In genomic region chr6:28141500-28142329, GRCh38 we compare ENCODE assay signal across 8 cellular contexts. TPM values are rescaled to one million over a fixed set of nuclear protein-coding genes. Genes with fewer than 3 reads are reported as not detected.
DNase-seq lines count a peak whose midpoint lies in the region; ATAC-seq and TF ChIP-seq lines count a peak whose summit lies in the region.

Gene ZKSCAN8, plus strand, starts transcription at chr6:28141883. Its CDS starts 6,525 bp downstream, at chr6:28148408.

- POLR2A ChIA-PET in A673 (lab: Charles Lee; ENCODE audit: low non-redundant PET), result interaction anchor here (0.6 kb wide), 2 partner anchors 112 to 211 kb away, joined by 4 to 7 read pairs; no protein-coding TSS in a partner anchor

- peaks cover 14% of the 10 kb centered on the region for H3K4me1 ChIP-seq in A673 (ENCODE audit: insufficient read depth, low read length, poor library complexity, severe bottlenecking)
- no peaks in the 10 kb centered on the region; the same call in 1 of the 2 replicates for H3K4me1 ChIP-seq in iPS DF 6.9 (ENCODE audit: control insufficient read depth, insufficient read depth, low read length)
- peaks cover 15 to 25% of the 10 kb centered on the region in 2 donors for H3K4me1 ChIP-seq in gastrocnemius medialis

- H3K27ac ChIP-seq in A673 (ENCODE audit: low read depth, low read length, poor library complexity, severe bottlenecking), result peak within 1 kb of the TSS; percentile 72
- peak within 1 kb of the TSS; percentile 71 for H3K27ac ChIP-seq in brain microvascular endothelial cell
- H3K27ac ChIP-seq in iPS DF 6.9 (ENCODE audit: low read length), result no peak within 1 kb of the TSS
- peak within 1 kb of the TSS; percentile 69 to 83 (median 79) for H3K27ac ChIP-seq in gastrocnemius medialis

- peak; percentile 93 for DNase-seq in A673 (ENCODE audit: low spot score)
- DNase-seq in NCI-H2171 (lab: John Stamatoyannopoulos, UW), result peak; percentile 92
- peak; percentile 77 for DNase-seq in UCSD-AML1 (lab: John Stamatoyannopoulos, UW; ENCODE audit: unreplicated experiment)
- DNase-seq in brain microvascular endothelial cell, result peak; percentile 85
- peak; percentile 88 for DNase-seq in iPS DF 6.9 (ENCODE audit: low read depth, low spot score)
- peak; percentile 69 to 76 for DNase-seq in gastrocnemius medialis

- H3K4me3 ChIP-seq in A673 (ENCODE audit: low read depth, low read length, poor library complexity, severe bottlenecking) (peak within 1 kb of the TSS; percentile 89), brain microvascular endothelial cell (ENCODE audit: low read depth, low read length) (peak within 1 kb of the TSS; percentile 97), iPS DF 6.9 (ENCODE audit: low read length) (peak within 1 kb of the TSS; percentile 97), gastrocnemius medialis (peak within 1 kb of the TSS; percentile 82 to 97 (median 90))

- CTCF ChIA-PET in A673 (lab: Charles Lee), result interaction anchor here (0.5 to 1.4 kb wide), 3 partner anchors 79 to 248 kb away, joined by 3 to 5 read pairs (median 3); a partner anchor contains a TSS

- TSS peak; percentile 63 for BruUV-seq in A673 (replicated peaks; lab: Mats Ljungman, UMichigan)

- WGBS in iPS DF 6.9 (ENCODE audit: insufficient coverage, insufficient read length), result no CpG with 5 or more reads among the region's 52 CpGs

- H3K36me3 ChIP-seq in A673 (ENCODE audit: insufficient read depth, low read length, poor library complexity, severe bottlenecking) (peaks cover 23% of the 10 kb centered on the region), brain microvascular endothelial cell (replicated peaks) (peaks cover 4% of the 10 kb centered on the region), iPS DF 6.9 (ENCODE audit: control insufficient read depth, insufficient read depth, low read length) (no peaks in the 10 kb centered on the region; the same call in 1 of the 2 replicates), gastrocnemius medialis (peaks cover 0 to 14% of the 10 kb centered on the region in 2 donors)

- TF ChIP-seq POLR2A in gastrocnemius medialis (IDR thresholded peaks at IDR 0.05), result peak; percentile 32 to 33

- H3K27me3 ChIP-seq in A673 (replicated peaks; ENCODE audit: insufficient read depth, low read depth, low read length, poor library complexity), result no peaks in the 10 kb centered on the region
- no peaks in the 10 kb centered on the region for H3K27me3 ChIP-seq in brain microvascular endothelial cell (replicated peaks)
- H3K27me3 ChIP-seq in iPS DF 6.9 (ENCODE audit: control insufficient read depth, insufficient read depth, low read length), result no peaks in the 10 kb centered on the region
- no peaks in the 10 kb centered on the region for H3K27me3 ChIP-seq in gastrocnemius medialis

- in situ Hi-C loops in brain microvascular endothelial cell (cut with HindIII; ENCODE audit: low pct_ligation_motif_present, low sequenced_read_pairs), result no loop called here
- in situ Hi-C loops in gastrocnemius medialis (cut with MboI; ENCODE audit: low sequenced_read_pairs in 4 of 4), result loop anchor here in 3 of 4 donors (10.0 to 25.0 kb wide), 2 partner anchors 73 to 121 kb away; partner anchors contain the start of genes NKAPL (in 1 of the 3), ZKSCAN4 (in 1 of the 3) and ZSCAN26 (in 1 of the 3)

- no peak for TF ChIP-seq CTCF in A673 (conservative IDR thresholded peaks at IDR 0.05; ENCODE audit: low read depth, low read length)
- no peak for TF ChIP-seq CTCF in brain microvascular endothelial cell (IDR thresholded peaks at IDR 0.05; ENCODE audit: low read depth, low read length, missing control alignments)
- TF ChIP-seq CTCF in gastrocnemius medialis (IDR thresholded peaks at IDR 0.05 in 4 of 5, conservative IDR thresholded peaks at IDR 0.05 in 1 of 5), result no peak

- H3K9me3 ChIP-seq in A673 (ENCODE audit: low read depth, low read length, poor library complexity, severe bottlenecking), result no peaks in the 10 kb centered on the region
- H3K9me3 ChIP-seq in iPS DF 6.9 (ENCODE audit: control insufficient read depth, insufficient read depth, low read length), result no peaks in the 10 kb centered on the region
- H3K9me3 ChIP-seq in gastrocnemius medialis, result no peaks in the 10 kb centered on the region

- ATAC-seq in GM18868 (IDR thresholded peaks at IDR 0.05; ENCODE audit: unreplicated experiment) (peak; percentile 79), HG03097 (IDR thresholded peaks at IDR 0.05; ENCODE audit: low FRiP score, unreplicated experiment) (peak; percentile 67), gastrocnemius medialis (peak; percentile 81 to 86)

- intact Hi-C loops in A673 (cut with micrococcal nuclease; ENCODE audit: unreplicated experiment) (loop anchor here (5.0 kb wide), 1 partner anchor 66 kb away; no protein-coding TSS in a partner anchor), gastrocnemius medialis (cut with DNase I; ENCODE audit: low total_unique reads) (loop anchor here (1.0 to 5.0 kb wide), 3 partner anchors 17 to 126 kb away; partner anchors contain the start of genes ZKSCAN4, ZSCAN16 and ZSCAN26)

RNA-seq across cellular contexts. Expression of gene ZKSCAN8, which starts in this region (rescaled TPM):
- 29.4 and 29.8 TPM in 2 replicates for total RNA-seq in A673 (2021)
- 10 to 100 TPM in 1 of 4 donors, 1 to 10 TPM in 3; 6.6 to 10.4 (median 8.9) TPM for total RNA-seq in gastrocnemius medialis
